Comparison of ENCODE assay signal across 1 cellular context in genomic region chr19:488505-489417, GRCh38.
TF ChIP-seq lines count a peak whose summit lies in the region.

No MANE protein-coding gene starts in this region.

TF ChIP-seq in GM12878, 131 proteins besides CTCF, POLR2A, EP300 and RAD21 (continued from another document):
- no peak for TF ChIP-seq SKIL (IDR thresholded peaks at IDR 0.05; ENCODE audit: low read depth, poor library complexity, severe bottlenecking)
- TF ChIP-seq TARDBP (IDR thresholded peaks at IDR 0.05; ENCODE audit: borderline replicate concordance) = peak; percentile 94
- no peak; the same call in none of the 2 replicates for TF ChIP-seq ZNF217 (IDR thresholded peaks at IDR 0.05)
- TF ChIP-seq ZNF384 (IDR thresholded peaks at IDR 0.05; ENCODE audit: borderline replicate concordance, low read depth, low read length) = no peak
- peak; percentile 59; the same call in 1 of the 2 replicates for TF ChIP-seq TCF12 (IDR thresholded peaks at IDR 0.05; ENCODE audit: low read depth, low read length)
- TF ChIP-seq POLR2AphosphoS5 (IDR thresholded peaks at IDR 0.05; ENCODE audit: low read length) = peak; percentile 55; the same call in 1 of the 2 replicates
- peak; percentile 88 for TF ChIP-seq NR2C1 (IDR thresholded peaks at IDR 0.05)
- peak; percentile 42; the same call in 1 of the 2 replicates for TF ChIP-seq NRF1 (conservative IDR thresholded peaks at IDR 0.05; ENCODE audit: low read depth, low read length)
- TF ChIP-seq, protein P1, sequence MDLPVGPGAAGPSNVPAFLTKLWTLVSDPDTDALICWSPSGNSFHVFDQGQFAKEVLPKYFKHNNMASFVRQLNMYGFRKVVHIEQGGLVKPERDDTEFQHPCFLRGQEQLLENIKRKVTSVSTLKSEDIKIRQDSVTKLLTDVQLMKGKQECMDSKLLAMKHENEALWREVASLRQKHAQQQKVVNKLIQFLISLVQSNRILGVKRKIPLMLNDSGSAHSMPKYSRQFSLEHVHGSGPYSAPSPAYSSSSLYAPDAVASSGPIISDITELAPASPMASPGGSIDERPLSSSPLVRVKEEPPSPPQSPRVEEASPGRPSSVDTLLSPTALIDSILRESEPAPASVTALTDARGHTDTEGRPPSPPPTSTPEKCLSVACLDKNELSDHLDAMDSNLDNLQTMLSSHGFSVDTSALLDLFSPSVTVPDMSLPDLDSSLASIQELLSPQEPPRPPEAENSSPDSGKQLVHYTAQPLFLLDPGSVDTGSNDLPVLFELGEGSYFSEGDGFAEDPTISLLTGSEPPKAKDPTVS (IDR thresholded peaks at IDR 0.05; ENCODE audit: low read depth, low read length) = no peak
- peak; percentile 64 for TF ChIP-seq KLF5 (IDR thresholded peaks at IDR 0.05; ENCODE audit: partially characterized antibody)
- TF ChIP-seq SUPT20H (IDR thresholded peaks at IDR 0.05; ENCODE audit: borderline replicate concordance, control insufficient read depth, low read depth, low read length) = no peak
- no peak for TF ChIP-seq KAT2A (conservative IDR thresholded peaks at IDR 0.05; ENCODE audit: control insufficient read depth, low read depth, low read length)
- TF ChIP-seq, protein P2, sequence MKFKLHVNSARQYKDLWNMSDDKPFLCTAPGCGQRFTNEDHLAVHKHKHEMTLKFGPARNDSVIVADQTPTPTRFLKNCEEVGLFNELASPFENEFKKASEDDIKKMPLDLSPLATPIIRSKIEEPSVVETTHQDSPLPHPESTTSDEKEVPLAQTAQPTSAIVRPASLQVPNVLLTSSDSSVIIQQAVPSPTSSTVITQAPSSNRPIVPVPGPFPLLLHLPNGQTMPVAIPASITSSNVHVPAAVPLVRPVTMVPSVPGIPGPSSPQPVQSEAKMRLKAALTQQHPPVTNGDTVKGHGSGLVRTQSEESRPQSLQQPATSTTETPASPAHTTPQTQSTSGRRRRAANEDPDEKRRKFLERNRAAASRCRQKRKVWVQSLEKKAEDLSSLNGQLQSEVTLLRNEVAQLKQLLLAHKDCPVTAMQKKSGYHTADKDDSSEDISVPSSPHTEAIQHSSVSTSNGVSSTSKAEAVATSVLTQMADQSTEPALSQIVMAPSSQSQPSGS (IDR thresholded peaks at IDR 0.05; ENCODE audit: low read length) = no peak
TF ChIP-seq in GM12878: peak in this region for 55.
